ENCODE assay signal across 7 cellular contexts in the genomic region with DNA sequence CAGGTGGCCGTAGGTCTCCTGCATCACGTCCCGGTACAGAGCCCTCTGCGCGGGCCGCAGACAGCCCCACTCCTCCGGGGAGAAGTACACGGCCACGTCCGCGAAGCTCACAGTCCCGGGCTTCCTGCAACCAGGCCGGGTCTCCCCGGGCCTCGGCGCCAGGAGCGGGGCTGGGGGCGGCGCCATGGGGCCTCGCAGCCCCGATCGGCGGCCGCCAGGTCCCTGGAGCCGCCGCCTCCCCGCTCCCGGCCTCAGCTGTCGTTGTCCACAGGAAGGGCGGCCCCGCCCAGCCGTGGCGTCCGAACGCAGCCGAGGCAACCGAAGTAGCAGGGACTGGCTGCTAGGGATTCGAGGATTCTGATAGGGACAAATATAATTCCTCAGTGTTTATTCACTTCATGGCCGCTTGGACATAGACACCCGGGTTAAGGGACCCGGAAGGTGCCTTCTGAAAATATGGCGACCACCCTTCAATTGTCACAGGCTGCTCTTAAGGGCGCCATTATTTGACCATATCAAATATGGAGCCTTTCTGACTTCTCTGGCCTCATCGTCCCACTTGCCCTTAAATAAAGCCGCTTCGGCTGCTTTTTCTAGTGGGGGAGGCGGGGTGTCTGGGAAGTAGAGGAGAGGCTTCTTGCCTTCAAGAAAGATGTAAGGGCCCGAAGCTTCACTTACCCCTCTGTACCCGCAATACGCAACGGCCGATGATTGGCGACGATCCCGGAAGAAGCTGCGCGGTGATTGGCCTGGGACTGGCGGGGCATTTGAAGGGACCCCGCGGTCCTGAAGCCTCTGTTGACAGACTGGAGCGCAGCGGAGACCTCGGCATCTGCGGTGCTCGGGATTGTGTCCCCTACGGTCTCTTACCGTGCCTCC.
A peak's percentile ranks its signal among the peaks of the same experiment; 100 is the strongest.
DNase-seq lines count a peak whose midpoint lies in the region; ATAC-seq and TF ChIP-seq lines count a peak whose summit lies in the region.

Gene ZNF688, minus strand, starts transcription at position 271 of the 879 bp plus-strand sequence. Its CDS starts 85 bp downstream, at position 186.

- peak; percentile 64 for TF ChIP-seq POLR2A in GM18505 (IDR thresholded peaks at IDR 0.05; ENCODE audit: borderline replicate concordance, extremely low read depth, insufficient read depth, insufficient read length)

- in situ Hi-C loops in astrocyte of the spinal cord (cut with HindIII; ENCODE audit: low sequenced_read_pairs) = no loop called here

- ATAC-seq in GM18505 (IDR thresholded peaks at IDR 0.05; ENCODE audit: unreplicated experiment) (peak; percentile 70), HG02973 (IDR thresholded peaks at IDR 0.05; ENCODE audit: unreplicated experiment) (peak; percentile 68)

- peak; percentile 71 to 88 for DNase-seq in NCI-H2081 (lab: John Stamatoyannopoulos, UW)
- peak; percentile 82 for DNase-seq in T1000 (lab: John Stamatoyannopoulos, UW)
- DNase-seq in astrocyte of the spinal cord (ENCODE audit: low read depth, low spot score) = peak; percentile 99
- DNase-seq in hypothalamus (lab: John Stamatoyannopoulos, UW) = peak; percentile 67 to 96 (median 90)
- peak; percentile 95 for DNase-seq in retinal pigment epithelial cell (ENCODE audit: low read depth)

- TF ChIP-seq CTCF in astrocyte of the spinal cord (IDR thresholded peaks at IDR 0.05; ENCODE audit: low read depth, low read length) = no peak
- no peak for TF ChIP-seq CTCF in retinal pigment epithelial cell (conservative IDR thresholded peaks at IDR 0.05; ENCODE audit: low read depth, low read length)

- H3K4me3 ChIP-seq in astrocyte of the spinal cord (ENCODE audit: low read depth, low read length) = peak within 1 kb of the TSS; percentile 63
- H3K4me3 ChIP-seq in retinal pigment epithelial cell (ENCODE audit: low read length) = peak within 1 kb of the TSS; percentile 73

Comparison
In these comparisons a context has a peak if more than half of its experiments do, and no peak if none do; other contexts are left out.
1. Peak in every context shown above with its lines: DNase-seq, ATAC-seq and H3K4me3 ChIP-seq.